ENCODE assay signal across 8 cellular contexts in the genomic region with DNA sequence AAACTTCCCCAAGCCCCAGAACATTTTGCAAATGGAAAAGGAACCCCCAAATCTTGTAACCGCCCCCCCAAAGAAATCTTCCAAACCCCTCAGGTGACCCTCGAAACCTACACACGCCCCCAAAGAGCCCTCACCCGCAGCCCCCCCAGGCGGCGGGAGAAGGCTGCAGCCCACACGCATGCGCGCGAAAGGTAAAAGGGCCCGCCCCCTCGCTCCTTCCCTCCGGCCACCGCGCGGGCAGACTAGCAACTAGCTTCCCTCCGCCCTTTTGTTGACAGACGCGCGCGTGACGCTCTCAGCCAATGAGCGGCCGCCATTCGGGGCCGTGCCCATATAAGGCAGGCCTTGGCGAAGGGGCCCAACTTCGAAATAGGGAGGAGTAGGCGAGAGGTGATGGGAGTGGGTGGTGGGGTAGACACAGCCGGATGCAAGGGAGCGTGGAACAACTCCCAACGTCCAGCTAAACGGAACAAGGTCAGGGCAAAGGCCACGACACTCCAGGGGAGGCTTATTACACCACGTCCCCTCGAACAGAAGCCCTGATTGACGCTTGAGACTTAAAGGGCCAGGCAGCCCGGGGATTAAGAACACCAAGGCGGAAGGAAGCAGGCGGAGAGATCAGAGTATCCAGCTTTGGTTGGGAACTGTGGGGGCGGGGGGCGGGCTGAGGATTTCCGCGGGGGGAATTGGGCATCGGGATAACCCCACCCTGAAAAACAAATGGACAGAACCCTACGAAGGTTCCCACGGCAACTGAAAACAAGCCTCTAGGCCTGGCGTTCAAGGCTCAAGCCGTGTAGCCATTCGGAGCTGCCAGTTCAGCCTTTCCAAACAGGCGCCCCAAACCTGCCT. TPM values are rescaled to one million over a fixed set of nuclear protein-coding genes. Genes with fewer than 3 reads are reported as not detected.
DNase-seq lines count a peak whose midpoint lies in the region; ATAC-seq and TF ChIP-seq lines count a peak whose summit lies in the region.

No MANE protein-coding gene starts in this region.

- H3K27me3 Mint-ChIP-seq in WTC11 (ENCODE audit: low read depth) = no peaks in the 10 kb centered on the region; the same call in 1 of the 2 replicates

- no peaks in the 10 kb centered on the region for H3K27me3 ChIP-seq in AG04450 (ENCODE audit: control insufficient read depth, insufficient read depth, low read length)

- POLR2A ChIA-PET in AG04450 (lab: Yijun Ruan, JAX) = interaction anchor here (0.5 to 2.3 kb wide), 18 partner anchors 10 to 1833 kb away, joined by 3 to 46 read pairs (median 5); a partner anchor contains a TSS
- POLR2A ChIA-PET in WTC11 (lab: Charles Lee) = interaction anchor here (0.6 to 5.8 kb wide), 16 partner anchors 9 to 1730 kb away, joined by 3 to 115 read pairs (median 4); a partner anchor contains a TSS

- H3K36me3 Mint-ChIP-seq in WTC11 = peaks cover 23% of the 10 kb centered on the region

- no peaks in the 10 kb centered on the region; the same call in 1 of the 2 replicates for H3K9me3 ChIP-seq in AG04450 (ENCODE audit: control insufficient read depth, insufficient read depth, low read length)

- ATAC-seq in GM18873 (IDR thresholded peaks at IDR 0.05; ENCODE audit: low FRiP score, unreplicated experiment) (peak; percentile 90), HG03159 (IDR thresholded peaks at IDR 0.05; ENCODE audit: unreplicated experiment) (peak; percentile 94), WTC11 (peak; percentile 98)

- DNase-seq in AG04450 (ENCODE audit: low read depth, low spot score) = peak; percentile 97
- DNase-seq in NCI-H2227 treated with DMSO at 0.1 percent for 48 hours (lab: John Stamatoyannopoulos, UW) = peak; percentile 94
- DNase-seq in WTC11 (ENCODE audit: low spot score) = peak; percentile 99
- DNase-seq in cardiac fibroblast (ENCODE audit: low read depth in 2 of 2) = peak; percentile 99 to 100
- DNase-seq in iPS-NIHi11 (ENCODE audit: low spot score) = peak; percentile 96

- TF ChIP-seq CTCF in AG04450 (IDR thresholded peaks at IDR 0.05; ENCODE audit: low read depth, low read length) (0 out of 2 replicates have a peak, but pooled peaks have one; percentile 16), WTC11 (IDR thresholded peaks at IDR 0.05) (no peak), cardiac fibroblast (IDR thresholded peaks at IDR 0.05; ENCODE audit: low read depth, low read length) (peak; percentile 26)

- H3K4me3 ChIP-seq in AG04450 (ENCODE audit: low read depth, low read length) (peak overlapping the region; percentile 69), cardiac fibroblast (replicated peaks in 1 of 2; ENCODE audit: low read depth in 2 of 2, low read length in 2 of 2) (peak overlapping the region; percentile 72 to 73), skin epidermis (peak overlapping the region; percentile 52 to 62 (median 56))

- peaks cover 25% of the 10 kb centered on the region for H3K4me1 Mint-ChIP-seq in WTC11

- H3K9me3 Mint-ChIP-seq in WTC11 = no peaks in the 10 kb centered on the region

- H3K27ac Mint-ChIP-seq in WTC11 = peak overlapping the region; percentile 97

- CTCF ChIA-PET in AG04450 (lab: Charles Lee) (interaction anchor here (0.5 to 7.1 kb wide), 11 partner anchors 14 to 341 kb away, joined by 3 to 53 read pairs (median 4); a partner anchor contains a TSS), WTC11 (lab: Charles Lee) (interaction anchor here (0.6 to 4.5 kb wide), 31 partner anchors 9 to 315 kb away, joined by 3 to 80 read pairs (median 4); a partner anchor contains a TSS)

- H3K27ac ChIP-seq in AG04450 (ENCODE audit: low read depth, low read length) (peak overlapping the region; percentile 97), skin epidermis (peak overlapping the region; percentile 33 to 98 (median 92))

- peak overlapping the region; percentile 97 for H3K4me3 Mint-ChIP-seq in WTC11

TF ChIP-seq in WTC11, 78 proteins besides CTCF, POLR2A, EP300 and RAD21 (continues in another document):
- TF ChIP-seq, protein P1, sequence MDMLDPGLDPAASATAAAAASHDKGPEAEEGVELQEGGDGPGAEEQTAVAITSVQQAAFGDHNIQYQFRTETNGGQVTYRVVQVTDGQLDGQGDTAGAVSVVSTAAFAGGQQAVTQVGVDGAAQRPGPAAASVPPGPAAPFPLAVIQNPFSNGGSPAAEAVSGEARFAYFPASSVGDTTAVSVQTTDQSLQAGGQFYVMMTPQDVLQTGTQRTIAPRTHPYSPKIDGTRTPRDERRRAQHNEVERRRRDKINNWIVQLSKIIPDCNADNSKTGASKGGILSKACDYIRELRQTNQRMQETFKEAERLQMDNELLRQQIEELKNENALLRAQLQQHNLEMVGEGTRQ (CRISPR knock-in tag; IDR thresholded peaks at IDR 0.05) = peak; percentile 95
- peak; percentile 78 for TF ChIP-seq NFYB (CRISPR knock-in tag; conservative IDR thresholded peaks at IDR 0.05; ENCODE audit: low read depth)
- TF ChIP-seq OVOL2 (CRISPR knock-in tag; IDR thresholded peaks at IDR 0.05; ENCODE audit: borderline replicate concordance) = no peak
- TF ChIP-seq, protein P2, sequence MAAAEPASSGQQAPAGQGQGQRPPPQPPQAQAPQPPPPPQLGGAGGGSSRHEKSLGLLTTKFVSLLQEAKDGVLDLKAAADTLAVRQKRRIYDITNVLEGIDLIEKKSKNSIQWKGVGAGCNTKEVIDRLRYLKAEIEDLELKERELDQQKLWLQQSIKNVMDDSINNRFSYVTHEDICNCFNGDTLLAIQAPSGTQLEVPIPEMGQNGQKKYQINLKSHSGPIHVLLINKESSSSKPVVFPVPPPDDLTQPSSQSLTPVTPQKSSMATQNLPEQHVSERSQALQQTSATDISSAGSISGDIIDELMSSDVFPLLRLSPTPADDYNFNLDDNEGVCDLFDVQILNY (CRISPR knock-in tag; IDR thresholded peaks at IDR 0.05) = peak; percentile 56; the same call in 1 of the 2 replicates
- TF ChIP-seq, protein P3, sequence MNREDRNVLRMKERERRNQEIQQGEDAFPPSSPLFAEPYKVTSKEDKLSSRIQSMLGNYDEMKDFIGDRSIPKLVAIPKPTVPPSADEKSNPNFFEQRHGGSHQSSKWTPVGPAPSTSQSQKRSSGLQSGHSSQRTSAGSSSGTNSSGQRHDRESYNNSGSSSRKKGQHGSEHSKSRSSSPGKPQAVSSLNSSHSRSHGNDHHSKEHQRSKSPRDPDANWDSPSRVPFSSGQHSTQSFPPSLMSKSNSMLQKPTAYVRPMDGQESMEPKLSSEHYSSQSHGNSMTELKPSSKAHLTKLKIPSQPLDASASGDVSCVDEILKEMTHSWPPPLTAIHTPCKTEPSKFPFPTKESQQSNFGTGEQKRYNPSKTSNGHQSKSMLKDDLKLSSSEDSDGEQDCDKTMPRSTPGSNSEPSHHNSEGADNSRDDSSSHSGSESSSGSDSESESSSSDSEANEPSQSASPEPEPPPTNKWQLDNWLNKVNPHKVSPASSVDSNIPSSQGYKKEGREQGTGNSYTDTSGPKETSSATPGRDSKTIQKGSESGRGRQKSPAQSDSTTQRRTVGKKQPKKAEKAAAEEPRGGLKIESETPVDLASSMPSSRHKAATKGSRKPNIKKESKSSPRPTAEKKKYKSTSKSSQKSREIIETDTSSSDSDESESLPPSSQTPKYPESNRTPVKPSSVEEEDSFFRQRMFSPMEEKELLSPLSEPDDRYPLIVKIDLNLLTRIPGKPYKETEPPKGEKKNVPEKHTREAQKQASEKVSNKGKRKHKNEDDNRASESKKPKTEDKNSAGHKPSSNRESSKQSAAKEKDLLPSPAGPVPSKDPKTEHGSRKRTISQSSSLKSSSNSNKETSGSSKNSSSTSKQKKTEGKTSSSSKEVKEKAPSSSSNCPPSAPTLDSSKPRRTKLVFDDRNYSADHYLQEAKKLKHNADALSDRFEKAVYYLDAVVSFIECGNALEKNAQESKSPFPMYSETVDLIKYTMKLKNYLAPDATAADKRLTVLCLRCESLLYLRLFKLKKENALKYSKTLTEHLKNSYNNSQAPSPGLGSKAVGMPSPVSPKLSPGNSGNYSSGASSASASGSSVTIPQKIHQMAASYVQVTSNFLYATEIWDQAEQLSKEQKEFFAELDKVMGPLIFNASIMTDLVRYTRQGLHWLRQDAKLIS (CRISPR knock-in tag; IDR thresholded peaks at IDR 0.05; ENCODE audit: borderline replicate concordance) = no peak; the same call in 1 of the 2 replicates
- peak; percentile 80; the same call in 1 of the 2 replicates for TF ChIP-seq NFE2L1 (CRISPR knock-in tag; IDR thresholded peaks at IDR 0.05)
- TF ChIP-seq, protein P4, sequence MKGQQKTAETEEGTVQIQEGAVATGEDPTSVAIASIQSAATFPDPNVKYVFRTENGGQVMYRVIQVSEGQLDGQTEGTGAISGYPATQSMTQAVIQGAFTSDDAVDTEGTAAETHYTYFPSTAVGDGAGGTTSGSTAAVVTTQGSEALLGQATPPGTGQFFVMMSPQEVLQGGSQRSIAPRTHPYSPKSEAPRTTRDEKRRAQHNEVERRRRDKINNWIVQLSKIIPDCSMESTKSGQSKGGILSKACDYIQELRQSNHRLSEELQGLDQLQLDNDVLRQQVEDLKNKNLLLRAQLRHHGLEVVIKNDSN (CRISPR knock-in tag; IDR thresholded peaks at IDR 0.05) = peak; percentile 97
- peak; percentile 69; the same call in 1 of the 2 replicates for TF ChIP-seq FOXP1 (CRISPR knock-in tag; IDR thresholded peaks at IDR 0.05; ENCODE audit: borderline replicate concordance)
- TF ChIP-seq, protein P5, sequence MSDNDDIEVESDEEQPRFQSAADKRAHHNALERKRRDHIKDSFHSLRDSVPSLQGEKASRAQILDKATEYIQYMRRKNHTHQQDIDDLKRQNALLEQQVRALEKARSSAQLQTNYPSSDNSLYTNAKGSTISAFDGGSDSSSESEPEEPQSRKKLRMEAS (CRISPR knock-in tag; IDR thresholded peaks at IDR 0.05) = peak; percentile 79

RNA-seq across cellular contexts. Expression of a gene that starts 13.3 kb away (rescaled TPM):
- 1.4 and 2.2 TPM in 2 replicates for polyA plus RNA-seq in AG04450 (2011; rRNA removed)
- polyA minus RNA-seq in AG04450 (2011; rRNA and poly(A)+ RNA removed) = 1.8 and 2.4 TPM in 2 replicates
- total RNA-seq in WTC11 (2021) = 40.1 to 46.3 TPM (median 43.3 TPM) in 3 replicates

RNA-seq across cellular contexts. Expression of a gene that starts 15.9 kb away (rescaled TPM):
- polyA plus RNA-seq in AG04450 (2011; rRNA removed) = not detected in 2 replicates
- polyA minus RNA-seq in AG04450 (2011; rRNA and poly(A)+ RNA removed) = not detected in 2 replicates
- total RNA-seq in WTC11 (2021) = 0.11 to 0.23 TPM in 2 of 3 replicates, not detected in the other

RNA-seq across cellular contexts. Expression of a gene that starts 24.9 kb away (rescaled TPM):
- 6.7 and 9.5 TPM in 2 replicates for polyA plus RNA-seq in AG04450 (2011; rRNA removed)
- 8.9 and 11.3 TPM in 2 replicates for polyA minus RNA-seq in AG04450 (2011; rRNA and poly(A)+ RNA removed)
- 23.8 to 33.3 TPM (median 27.5 TPM) in 3 replicates for total RNA-seq in WTC11 (2021)

RNA-seq across cellular contexts. Expression of a gene that starts 25.6 kb away (rescaled TPM):
- polyA plus RNA-seq in AG04450 (2011; rRNA removed) = 531 and 608 TPM in 2 replicates
- polyA minus RNA-seq in AG04450 (2011; rRNA and poly(A)+ RNA removed) = 142 and 154 TPM in 2 replicates
- total RNA-seq in WTC11 (2021) = 739 to 792 TPM (median 784 TPM) in 3 replicates

RNA-seq across cellular contexts. Expression of a gene that starts 49.3 kb away (rescaled TPM):
- polyA plus RNA-seq in AG04450 (2011; rRNA removed) = 0.61 and 0.68 TPM in 2 replicates
- 1.8 and 2.0 TPM in 2 replicates for polyA minus RNA-seq in AG04450 (2011; rRNA and poly(A)+ RNA removed)
- total RNA-seq in WTC11 (2021) = 1.6 to 1.8 TPM (median 1.7 TPM) in 3 replicates

Comparison
In these comparisons a context has a peak if more than half of its experiments do, and no peak if none do; other contexts are left out.
1. Peak in every context shown above with its lines: DNase-seq, ATAC-seq, H3K4me3 ChIP-seq and H3K27ac ChIP-seq.